Comparison of ENCODE assay signal across 1 cellular context in genomic region chr5:52776116-52776515, GRCh38.
TF ChIP-seq lines count a peak whose summit lies in the region.

No MANE protein-coding gene starts in this region.

TF ChIP-seq in GM23338, 12 proteins besides CTCF, POLR2A, EP300 and RAD21 (continued from another document):
- TF ChIP-seq ZNF462 (CRISPR knock-in tag; IDR thresholded peaks at IDR 0.05), result no peak
- TF ChIP-seq ETS1 (IDR thresholded peaks at IDR 0.05), result no peak
